Comparison of ENCODE assay signal across 13 cellular contexts in genomic region chr9:89445801-89446228, GRCh38. TPM values are rescaled to one million over a fixed set of nuclear protein-coding genes. Genes with fewer than 3 reads are reported as not detected.
DNase-seq lines count a peak whose midpoint lies in the region; ATAC-seq and TF ChIP-seq lines count a peak whose summit lies in the region.
"Had no signal": no experiment of that assay in that cellular context is flagged by ENCODE, and none has a peak within 500 bp of the region (broad histone marks: within the 10 kb centered on the region; RNA-seq: fewer than 3 reads in every experiment).

No MANE protein-coding gene starts in this region.

- ATAC-seq in GM23338 (no peak), GM19397 (IDR thresholded peaks at IDR 0.05; ENCODE audit: unreplicated experiment) (no peak)
- no peak for ATAC-seq in naive thymus-derived CD8-positive, alpha-beta T cell

- H3K4me1 ChIP-seq in GM23338 (ENCODE audit: insufficient read depth) = no peaks in the 10 kb centered on the region
- H3K4me1 ChIP-seq: parathyroid adenoma had no signal

- H3K27me3 Mint-ChIP-seq in CD14-positive monocyte (ENCODE audit: low read depth in 3 of 3) (peaks cover 0 to 4% (median 2%) of the 10 kb centered on the region in 3 donors), GM23338 (ENCODE audit: insufficient read depth, low read depth, poor library complexity) (peaks cover 6% of the 10 kb centered on the region), type B pancreatic cell (no peaks in the 10 kb centered on the region)
- H3K27me3 Mint-ChIP-seq in naive thymus-derived CD8-positive, alpha-beta T cell = no peaks in the 10 kb centered on the region

- POLR2A ChIA-PET in naive thymus-derived CD8-positive, alpha-beta T cell (lab: Charles Lee) = interaction anchor here (0.9 to 11.2 kb wide), 10 partner anchors 8 to 103 kb away, joined by 3 to 108 read pairs (median 10); no protein-coding TSS in a partner anchor

- no peak overlapping the region for H3K4me3 ChIP-seq in GM23338

- no peak overlapping the region for H3K4me2 ChIP-seq in GM23338

- H3K9me3 Mint-ChIP-seq in CD14-positive monocyte (peaks cover 0 to 2% (median 0%) of the 10 kb centered on the region in 7 donors), GM23338 (no peaks in the 10 kb centered on the region), type B pancreatic cell (no peaks in the 10 kb centered on the region)
- H3K9me3 Mint-ChIP-seq in naive thymus-derived CD8-positive, alpha-beta T cell = no peaks in the 10 kb centered on the region
- H3K9me3 Mint-ChIP-seq: mesothelial cell of epicardium had no signal

- H3F3A ChIP-seq in GM23338 (replicated peaks; ENCODE audit: low read depth) = no peaks in the 10 kb centered on the region

- H3K9me2 ChIP-seq in GM23338 (ENCODE audit: insufficient read depth) = no peaks in the 10 kb centered on the region

- peak overlapping the region in 6 of 7 donors; percentile 20 to 73 (median 58) for H3K27ac Mint-ChIP-seq in CD14-positive monocyte
- H3K27ac Mint-ChIP-seq in GM23338 = peak overlapping the region; percentile 6; the same call in 1 of the 2 replicates
- H3K27ac Mint-ChIP-seq in naive thymus-derived CD8-positive, alpha-beta T cell = peak overlapping the region; percentile 92 to 99 (median 98)
- H3K27ac Mint-ChIP-seq in type B pancreatic cell = no peak overlapping the region
- H3K27ac Mint-ChIP-seq: mesothelial cell of epicardium had no signal

- intact Hi-C loops in CD14-positive monocyte (cut with micrococcal nuclease) = no loop called here

- H3K36me3 Mint-ChIP-seq in CD14-positive monocyte (peaks cover 61 to 62% of the 10 kb centered on the region in 2 donors), GM23338 (ENCODE audit: low read depth) (peaks cover 8% of the 10 kb centered on the region), type B pancreatic cell (no peaks in the 10 kb centered on the region)
- peaks cover 3 to 69% (median 10%) of the 10 kb centered on the region in 3 donors for H3K36me3 Mint-ChIP-seq in naive thymus-derived CD8-positive, alpha-beta T cell
- H3K36me3 Mint-ChIP-seq: mesothelial cell of epicardium had no signal

- DNase-seq in CD14-positive monocyte (ENCODE audit: low spot score) = no peak
- no peak for DNase-seq in GM23338 (ENCODE audit: low spot score)
- no peak for DNase-seq in caudate nucleus (lab: John Stamatoyannopoulos, UW)
- DNase-seq in naive thymus-derived CD8-positive, alpha-beta T cell = peak in 1 of 10 donors; percentile 40
- no peak for DNase-seq in NCI-H187 (lab: John Stamatoyannopoulos, UW)
- DNase-seq in type B pancreatic cell (ENCODE audit: extremely low spot score, unreplicated experiment) = no peak
- DNase-seq: activated CD4-positive, CD25-positive, alpha-beta regulatory T cell; activated effector memory CD4-positive, alpha-beta T cell treated with Interleukin-2 at 50 U/mL for 16 hours; NCI-H187 treated with DMSO at 0.1 percent for 48 hours; NCI-H524 treated with DMSO at 0.1 percent for 48 hours had no signal

- H3K27ac ChIP-seq in GM23338 (ENCODE audit: low read depth) (no peak overlapping the region), caudate nucleus (ENCODE audit: low read depth, low read length) (peak overlapping the region; percentile 79)
- H3K27ac ChIP-seq: parathyroid adenoma had no signal

- peaks cover 57% of the 10 kb centered on the region for H3K79me2 ChIP-seq in GM23338 (replicated peaks; ENCODE audit: insufficient read depth)
- H3K79me2 ChIP-seq: parathyroid adenoma had no signal

- H3K36me3 ChIP-seq in GM23338 (ENCODE audit: insufficient read depth) = no peaks in the 10 kb centered on the region; the same call in 1 of the 2 replicates

- TF ChIP-seq CTCF in CD14-positive monocyte (IDR thresholded peaks at IDR 0.05) (no peak), GM23338 (conservative IDR thresholded peaks at IDR 0.05; ENCODE audit: low read depth in 2 of 2) (no peak), type B pancreatic cell (conservative IDR thresholded peaks at IDR 0.05) (no peak)

- peaks cover 3% of the 10 kb centered on the region; the same call in 1 of the 2 replicates for H4K20me1 ChIP-seq in GM23338 (replicated peaks; ENCODE audit: insufficient read depth)

- peaks cover 63% of the 10 kb centered on the region for H3K4me1 Mint-ChIP-seq in CD14-positive monocyte
- H3K4me1 Mint-ChIP-seq in GM23338 = peaks cover 31% of the 10 kb centered on the region
- H3K4me1 Mint-ChIP-seq in naive thymus-derived CD8-positive, alpha-beta T cell = peaks cover 54 to 97% (median 93%) of the 10 kb centered on the region in 4 donors
- peaks cover 37% of the 10 kb centered on the region for H3K4me1 Mint-ChIP-seq in type B pancreatic cell (ENCODE audit: unreplicated experiment)
- H3K4me1 Mint-ChIP-seq: mesothelial cell of epicardium had no signal

- no peaks in the 10 kb centered on the region for H3K27me3 ChIP-seq in GM23338 (ENCODE audit: insufficient read depth)

- H3K4me3 Mint-ChIP-seq in CD14-positive monocyte = no peak overlapping the region
- no peak overlapping the region for H3K4me3 Mint-ChIP-seq in GM23338
- peak overlapping the region; percentile 34 to 87 (median 70) for H3K4me3 Mint-ChIP-seq in naive thymus-derived CD8-positive, alpha-beta T cell
- H3K4me3 Mint-ChIP-seq in type B pancreatic cell = no peak overlapping the region
- H3K4me3 Mint-ChIP-seq: mesothelial cell of epicardium had no signal

- H2AFZ ChIP-seq in GM23338 = no peak overlapping the region
- H2AFZ ChIP-seq: parathyroid adenoma had no signal

TF ChIP-seq in GM23338, 12 proteins besides CTCF, POLR2A, EP300 and RAD21 (continues in another document):
- no peak for TF ChIP-seq ETS1 (IDR thresholded peaks at IDR 0.05)
- no peak for TF ChIP-seq REST (IDR thresholded peaks at IDR 0.05; ENCODE audit: unreplicated experiment)
- TF ChIP-seq ZNF331 (CRISPR knock-in tag; IDR thresholded peaks at IDR 0.05; ENCODE audit: low read depth) = no peak

RNA-seq across cellular contexts. Expression of gene SEMA4D, which starts 52.1 kb away (rescaled TPM):
- polyA plus RNA-seq in CD14-positive monocyte = 10 to 100 TPM; 28.2 to 28.6 TPM
- total RNA-seq in GM23338 (2014; rRNA removed; shearing (Covaris generic)) = 48.0 and 63.0 TPM in 2 replicates
- polyA plus RNA-seq in GM23338 (2016; fragmentation: Nextera tagmentation; extraction: Ambion mirVana) = 17.1 and 19.3 TPM in 2 replicates
- 100 to 1,000 TPM; 565 to 573 TPM for total RNA-seq in naive thymus-derived CD8-positive, alpha-beta T cell
- polyA plus RNA-seq in naive thymus-derived CD8-positive, alpha-beta T cell = 100 to 1,000 TPM; 154 to 359 (median 176) TPM
- total RNA-seq in type B pancreatic cell (ENCODE audit: low replicate concordance) = 32.3 and 43.6 TPM in 2 replicates

Comparison
In these comparisons a context has a peak if more than half of its experiments do, and no peak if none do; other contexts are left out.
1. H3K4me3 Mint-ChIP-seq: peak in naive thymus-derived CD8-positive, alpha-beta T cell (10 of 10); none in CD14-positive monocyte (0 of 2), GM23338 (single experiment) and type B pancreatic cell (single experiment).